ENCODE assay signal across 27 cellular contexts in genomic region chr4:12137556-12137955, GRCh38.
DNase-seq lines count a peak whose midpoint lies in the region; FAIRE-seq and TF ChIP-seq lines count a peak whose summit lies in the region.
"Had no signal": no experiment of that assay in that cellular context is flagged by ENCODE, and none has a peak within 500 bp of the region (broad histone marks: within the 10 kb centered on the region; RNA-seq: fewer than 3 reads in every experiment).

No MANE protein-coding gene starts in this region.

- H3K79me2 ChIP-seq in endothelial cell of umbilical vein (ENCODE audit: control insufficient read depth, insufficient read depth, low read length): no peaks in the 10 kb centered on the region

- no peaks in the 10 kb centered on the region for H3K36me3 ChIP-seq in endothelial cell of umbilical vein (ENCODE audit: control insufficient read depth in 2 of 2, extremely low read depth in 1 of 2, insufficient read depth in 2 of 2, low read length in 2 of 2)
- H3K36me3 ChIP-seq in Peyer's patch: no peaks in the 10 kb centered on the region
- H3K36me3 ChIP-seq: BLaER1, left ventricle myocardium inferior, upper lobe of right lung had no signal

- H3K27me3 ChIP-seq in endothelial cell of umbilical vein (ENCODE audit: control insufficient read depth in 2 of 2, insufficient read depth in 2 of 2, low read length in 2 of 2) (no peaks in the 10 kb centered on the region), Peyer's patch (no peaks in the 10 kb centered on the region)
- H3K27me3 ChIP-seq: BLaER1, upper lobe of right lung had no signal

- H3K4me3 Mint-ChIP-seq in MCF 10A (ENCODE audit: unreplicated experiment): no peak overlapping the region
- H3K4me3 Mint-ChIP-seq: activated CD4-positive, alpha-beta memory T cell treated with anti-CD3 and anti-CD28 coated beads, Interleukin-2, amount 10 ng/mL, durations not matched to agents 7 days and 5 days; activated naive CD8-positive, alpha-beta T cell treated with anti-CD3 and anti-CD28 coated beads, Interleukin-2, amount 50 U/mL, for 24 hours; HFFc6 had no signal

- peaks cover 6% of the 10 kb centered on the region for H3K4me1 Mint-ChIP-seq in MCF 10A (ENCODE audit: insufficient read depth, unreplicated experiment)
- H3K4me1 Mint-ChIP-seq: activated CD4-positive, alpha-beta memory T cell treated with anti-CD3 and anti-CD28 coated beads, Interleukin-2, amount 10 ng/mL, durations not matched to agents 7 days and 5 days; activated naive CD8-positive, alpha-beta T cell treated with anti-CD3 and anti-CD28 coated beads, Interleukin-2, amount 50 U/mL, for 24 hours had no signal

- H3K9me1 ChIP-seq in endothelial cell of umbilical vein (replicated peaks; ENCODE audit: control insufficient read depth, extremely low read depth, insufficient read depth, low read length): no peaks in the 10 kb centered on the region

- H3K9ac ChIP-seq in endothelial cell of umbilical vein (replicated peaks; ENCODE audit: extremely low read depth, insufficient read depth, low read length): no peak overlapping the region
- H3K9ac ChIP-seq: BLaER1 had no signal

- H3K27ac Mint-ChIP-seq in MCF 10A (ENCODE audit: low read depth, unreplicated experiment): no peak overlapping the region
- H3K27ac Mint-ChIP-seq: activated CD4-positive, alpha-beta memory T cell treated with anti-CD3 and anti-CD28 coated beads, Interleukin-2, amount 10 ng/mL, durations not matched to agents 7 days and 5 days; activated naive CD8-positive, alpha-beta T cell treated with anti-CD3 and anti-CD28 coated beads, Interleukin-2, amount 50 U/mL, for 24 hours; HFFc6 had no signal

- DNase-seq in DMS53 (lab: John Stamatoyannopoulos, UW): peak; percentile 61
- DNase-seq in NCI-H1417 treated with DMSO at 0.1 percent for 48 hours (lab: John Stamatoyannopoulos, UW): peak; percentile 11
- peak; percentile 36 for DNase-seq in NCI-H526 treated with DMSO at 0.1 percent for 48 hours (lab: John Stamatoyannopoulos, UW)
- DNase-seq in endothelial cell of umbilical vein (ENCODE audit: low read depth, low spot score): peak; percentile 91
- DNase-seq in GM12892 (ENCODE audit: insufficient read length): no peak
- DNase-seq in NCI-H2171 treated with DMSO at 0.1 percent for 48 hours (lab: John Stamatoyannopoulos, UW): no peak
- DNase-seq in Peyer's patch: no peak
- no peak for DNase-seq in MCF 10A (ENCODE audit: unreplicated experiment)
- DNase-seq: activated CD4-positive, alpha-beta memory T cell treated with anti-CD3 and anti-CD28 coated beads, Interleukin-2, amount 10 ng/mL, durations not matched to agents 7 days and 5 days; activated CD8-positive, alpha-beta memory T cell treated with anti-CD3 and anti-CD28 coated beads, Interleukin-2, amount 50 U/mL, for 4 hours; activated naive CD4-positive, alpha-beta T cell; activated naive CD8-positive, alpha-beta T cell treated with anti-CD3 and anti-CD28 coated beads, Interleukin-2, amount 50 U/mL, for 24 hours; caudate nucleus; effector memory CD4-positive, alpha-beta T cell; HFFc6; left ventricle myocardium inferior; mesenchymal stem cell; NCI-H146; NCI-H226; stimulated activated naive CD4-positive, alpha-beta T cell treated with Interleukin-2 at 50 U/mL for 16 hours; upper lobe of right lung had no signal

- TF ChIP-seq POLR2A in endothelial cell of umbilical vein (IDR thresholded peaks at IDR 0.05; ENCODE audit: low read depth, low read length): no peak
- TF ChIP-seq POLR2A in GM12892 (IDR thresholded peaks at IDR 0.05; ENCODE audit: low read depth, low read length): no peak
- no peak for TF ChIP-seq POLR2A in Peyer's patch (IDR thresholded peaks at IDR 0.05)

- H3K27ac ChIP-seq in endothelial cell of umbilical vein (ENCODE audit: insufficient read depth, low read depth, low read length): no peak overlapping the region
- H3K27ac ChIP-seq in Peyer's patch: no peak overlapping the region
- H3K27ac ChIP-seq: BLaER1, coronary artery, left ventricle myocardium inferior, upper lobe of right lung had no signal

- intact Hi-C loops in endothelial cell of umbilical vein (cut with micrococcal nuclease) (no loop called here), MCF 10A (cut with micrococcal nuclease) (no loop called here)

- no peaks in the 10 kb centered on the region for H3K27me3 Mint-ChIP-seq in MCF 10A (ENCODE audit: insufficient read depth, unreplicated experiment)
- H3K27me3 Mint-ChIP-seq: activated CD4-positive, alpha-beta memory T cell treated with anti-CD3 and anti-CD28 coated beads, Interleukin-2, amount 10 ng/mL, durations not matched to agents 7 days and 5 days; activated naive CD8-positive, alpha-beta T cell treated with anti-CD3 and anti-CD28 coated beads, Interleukin-2, amount 50 U/mL, for 24 hours had no signal

- no peak overlapping the region for H3K4me2 ChIP-seq in endothelial cell of umbilical vein (ENCODE audit: insufficient read depth, low read length)
- H3K4me2 ChIP-seq: BLaER1, smooth muscle cell had no signal

- no peaks in the 10 kb centered on the region for H3K36me3 Mint-ChIP-seq in MCF 10A (ENCODE audit: insufficient read depth, unreplicated experiment)

- no peak overlapping the region for H2AFZ ChIP-seq in endothelial cell of umbilical vein (ENCODE audit: low read depth, low read length)

- dilution Hi-C loops in endothelial cell of umbilical vein (cut with MboI; ENCODE audit: extremely low pct_ligation_motif_present, low sequenced_read_pairs): no loop called here

- POLR2A ChIA-PET in endothelial cell of umbilical vein (lab: Charles Lee): no interaction called here
- POLR2A ChIA-PET in MCF 10A (lab: Yijun Ruan, JAX): interaction anchor here (0.9 kb wide), 1 partner anchor 19 kb away, joined by 3 read pairs; no protein-coding TSS in a partner anchor

- CTCF ChIA-PET in endothelial cell of umbilical vein (lab: Charles Lee) (interaction anchor here (1.0 kb wide), 1 partner anchor 183 kb away, joined by 4 read pairs; no protein-coding TSS in a partner anchor), MCF 10A (lab: Yijun Ruan, JAX) (no interaction called here)

- BruUV-seq in endothelial cell of umbilical vein (replicated peaks; lab: Mats Ljungman, UMichigan) (no TSS peak), MCF 10A (replicated peaks; lab: Mats Ljungman, UMichigan) (no TSS peak)

- H3K4me1 ChIP-seq in endothelial cell of umbilical vein (ENCODE audit: control insufficient read depth, extremely low read depth, insufficient read depth, low read length) (no peaks in the 10 kb centered on the region), Peyer's patch (no peaks in the 10 kb centered on the region)
- H3K4me1 ChIP-seq: BLaER1, left ventricle myocardium inferior, upper lobe of right lung had no signal

- FAIRE-seq in endothelial cell of umbilical vein (lab: Jason Lieb, UNC) (peak; percentile 64), GM12892 (lab: Jason Lieb, UNC) (no peak)
- FAIRE-seq: GM18507, H1, K562 had no signal

- H3K9me3 ChIP-seq in endothelial cell of umbilical vein (replicated peaks; ENCODE audit: control insufficient read depth, insufficient read depth, low read length) (no peaks in the 10 kb centered on the region), Peyer's patch (peaks cover 0 to 2% (median 0%) of the 10 kb centered on the region in 4 donors)

- no peak overlapping the region for H3K4me3 ChIP-seq in endothelial cell of umbilical vein (replicated peaks in 1 of 3; ENCODE audit: insufficient read depth in 1 of 3, low read depth in 1 of 3, low read length in 3 of 3)
- no peak overlapping the region for H3K4me3 ChIP-seq in Peyer's patch
- H3K4me3 ChIP-seq: BLaER1, coronary artery, K562, left ventricle myocardium inferior, smooth muscle cell, upper lobe of right lung had no signal

- no peak for TF ChIP-seq CTCF in endothelial cell of umbilical vein (IDR thresholded peaks at IDR 0.05; ENCODE audit: extremely low read depth in 1 of 2, insufficient read depth in 1 of 2, low read depth in 1 of 2, low read length in 2 of 2)
- TF ChIP-seq CTCF in Peyer's patch (IDR thresholded peaks at IDR 0.05): no peak
- TF ChIP-seq CTCF in MCF 10A (IDR thresholded peaks at IDR 0.05; ENCODE audit: unreplicated experiment): no peak

- H4K20me1 ChIP-seq in endothelial cell of umbilical vein (replicated peaks; ENCODE audit: control insufficient read depth, extremely low read depth, insufficient read depth, low read length): no peaks in the 10 kb centered on the region
- H4K20me1 ChIP-seq: BLaER1 had no signal

- no peaks in the 10 kb centered on the region for H3K9me3 Mint-ChIP-seq in MCF 10A (ENCODE audit: unreplicated experiment)

TF ChIP-seq in endothelial cell of umbilical vein, 7 proteins besides CTCF, POLR2A, EP300 and RAD21:
- TF ChIP-seq GATA2 (IDR thresholded peaks at IDR 0.05; ENCODE audit: insufficient read depth, insufficient read length, low read depth, low read length): no peak
- no peak for TF ChIP-seq FOS (IDR thresholded peaks at IDR 0.05; ENCODE audit: borderline replicate concordance, insufficient read depth, low read length)
- no peak for TF ChIP-seq POLR2AphosphoS5 (IDR thresholded peaks at IDR 0.05; ENCODE audit: insufficient read depth, low read depth, low read length)
- no peak for TF ChIP-seq JUN (IDR thresholded peaks at IDR 0.05; ENCODE audit: borderline replicate concordance, insufficient read depth, insufficient read length, low read depth)
- no peak for TF ChIP-seq MAX (IDR thresholded peaks at IDR 0.05; ENCODE audit: insufficient read depth, insufficient read length)
- no peak for TF ChIP-seq MYC (IDR thresholded peaks at IDR 0.05; ENCODE audit: low read depth, low read length)
- TF ChIP-seq EZH2 (IDR thresholded peaks at IDR 0.05; ENCODE audit: borderline replicate concordance, low read depth, low read length, severe bottlenecking): no peak

Comparison
In these comparisons a context has a peak if more than half of its experiments do, and no peak if none do; other contexts are left out.
1. DNase-seq: peak in DMS53 (single experiment), NCI-H1417 treated with DMSO at 0.1 percent for 48 hours (single experiment), NCI-H526 treated with DMSO at 0.1 percent for 48 hours (single experiment) and endothelial cell of umbilical vein (single experiment); none in GM12892 (single experiment), NCI-H2171 treated with DMSO at 0.1 percent for 48 hours (single experiment), Peyer's patch (0 of 3) and MCF 10A (single experiment).